Comparison of ENCODE assay signal across 8 cellular contexts in the genomic region with DNA sequence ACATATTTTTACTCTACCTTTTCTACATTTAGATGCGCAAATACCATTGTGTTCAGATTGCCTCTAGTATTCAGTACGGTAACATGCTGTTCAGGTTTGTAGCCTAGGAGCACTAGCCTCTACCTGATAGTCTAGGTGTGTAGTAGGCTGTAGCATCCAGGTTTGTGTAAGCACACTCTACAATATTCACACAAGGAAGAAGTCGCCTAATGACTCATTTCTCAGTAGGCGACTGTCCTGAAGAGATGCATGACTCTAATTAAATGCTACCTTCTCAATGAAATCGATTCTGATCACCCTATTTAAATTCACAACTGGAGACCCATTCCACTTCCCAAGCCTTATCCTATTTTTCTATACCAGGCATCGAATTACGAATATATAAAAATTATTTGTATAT. TPM values are rescaled to one million over a fixed set of nuclear protein-coding genes. Genes with fewer than 3 reads are reported as not detected.
DNase-seq lines count a peak whose midpoint lies in the region; ATAC-seq and TF ChIP-seq lines count a peak whose summit lies in the region.

No MANE protein-coding gene starts in this region.

- no peak overlapping the region for H2BK5ac ChIP-seq in IMR-90 (ENCODE audit: low read depth, low read length, poor library complexity, severe bottlenecking)

- peaks cover 3% of the 10 kb centered on the region for H4K20me1 ChIP-seq in IMR-90 (ENCODE audit: insufficient read depth, low read length)

- H4K5ac ChIP-seq in IMR-90 (ENCODE audit: low read depth, low read length), result no peak overlapping the region

- H3K4me1 ChIP-seq in IMR-90 (ENCODE audit: control insufficient read depth, insufficient read depth, low read length) (no peaks in the 10 kb centered on the region), muscle layer of colon (ENCODE audit: insufficient read depth, low read length) (peaks cover 32% of the 10 kb centered on the region)

- H3K36me3 ChIP-seq in IMR-90 (ENCODE audit: control insufficient read depth, insufficient read depth, low read length) (no peaks in the 10 kb centered on the region), brain microvascular endothelial cell (replicated peaks) (no peaks in the 10 kb centered on the region), muscle layer of colon (ENCODE audit: insufficient read depth, low read length) (no peaks in the 10 kb centered on the region)

- no peak overlapping the region for H3K56ac ChIP-seq in IMR-90 (ENCODE audit: extremely low read depth, insufficient read depth, low read length)

- CTCF ChIA-PET in IMR-90 (lab: Yijun Ruan, JAX), result no interaction called here

- dilution Hi-C loops in IMR-90 (cut with HindIII; ENCODE audit: low sequenced_read_pairs, unreplicated experiment), result no loop called here

- WGBS in IMR-90 (ENCODE audit: extremely low coverage in 2 of 2, insufficient read length in 1 of 2), 2 experiments, result 40% methylated on average over 1 of the region's 7 CpGs; no CpG with 5 or more reads in 1 of the 2 experiments

- no peaks in the 10 kb centered on the region for H3K27me3 ChIP-seq in IMR-90 (ENCODE audit: control insufficient read depth, insufficient read depth, low read length)
- no peaks in the 10 kb centered on the region for H3K27me3 ChIP-seq in brain microvascular endothelial cell (replicated peaks)
- no peaks in the 10 kb centered on the region for H3K27me3 ChIP-seq in muscle layer of colon (ENCODE audit: control insufficient read depth in 1 of 2, insufficient read depth in 2 of 2, low read length in 2 of 2)

- no peak overlapping the region for H2AK9ac ChIP-seq in IMR-90 (replicated peaks; ENCODE audit: low read depth, low read length, poor library complexity)

- in situ Hi-C loops in IMR-90 (cut with MboI; ENCODE audit: low sequenced_read_pairs) (no loop called here), brain microvascular endothelial cell (cut with HindIII; ENCODE audit: low pct_ligation_motif_present, low sequenced_read_pairs) (no loop called here)

- peak overlapping the region; percentile 52 for H3K4me2 ChIP-seq in IMR-90 (ENCODE audit: low read depth, low read length)

- no peaks in the 10 kb centered on the region for H3K9me3 ChIP-seq in IMR-90 (ENCODE audit: control insufficient read depth, insufficient read depth, low read length)
- no peaks in the 10 kb centered on the region for H3K9me3 ChIP-seq in muscle layer of colon (ENCODE audit: low read length)

- no peak overlapping the region for H3K18ac ChIP-seq in IMR-90 (ENCODE audit: low read depth, low read length)

- no TSS peak for BruUV-seq in IMR-90 (replicated peaks; lab: Mats Ljungman, UMichigan)

- peak overlapping the region; percentile 37; the same call in 1 of the 2 replicates for H3K23ac ChIP-seq in IMR-90 (ENCODE audit: low read depth, low read length)

- H2AFZ ChIP-seq in IMR-90 (replicated peaks; ENCODE audit: low read length, poor library complexity), result no peak overlapping the region

- H3K4me3 ChIP-seq in AG10803 (ENCODE audit: low read length) (peak overlapping the region; percentile 72), IMR-90 (ENCODE audit: insufficient read depth, low read depth, low read length) (no peak overlapping the region), brain microvascular endothelial cell (ENCODE audit: low read depth, low read length) (peak overlapping the region; percentile 78), muscle layer of colon (ENCODE audit: low read depth in 1 of 2, low read length in 2 of 2) (no peak overlapping the region)

- no peak for ATAC-seq in IMR-90 (ENCODE audit: low read depth)
- ATAC-seq in HG02852 (IDR thresholded peaks at IDR 0.05; ENCODE audit: unreplicated experiment), result no peak
- no peak for ATAC-seq in HG03045 (IDR thresholded peaks at IDR 0.05; ENCODE audit: unreplicated experiment)

- no peak for TF ChIP-seq CTCF in AG10803 (conservative IDR thresholded peaks at IDR 0.05; ENCODE audit: low read length)
- TF ChIP-seq CTCF in IMR-90 (conservative IDR thresholded peaks at IDR 0.05; ENCODE audit: low read depth, low read length), result no peak
- TF ChIP-seq CTCF in brain microvascular endothelial cell (IDR thresholded peaks at IDR 0.05; ENCODE audit: low read depth, low read length, missing control alignments), result no peak

- no peak overlapping the region for H4K8ac ChIP-seq in IMR-90 (ENCODE audit: low read depth in 2 of 2, low read length in 2 of 2)

- no peak overlapping the region for H2BK15ac ChIP-seq in IMR-90 (ENCODE audit: low read depth, low read length)

- no peak overlapping the region for H3K14ac ChIP-seq in IMR-90 (replicated peaks; ENCODE audit: low read depth, low read length)

- intact Hi-C loops in IMR-90 (cut with micrococcal nuclease), result no loop called here

- no peak overlapping the region; the same call in 1 of the 2 replicates for H3K9ac ChIP-seq in IMR-90 (ENCODE audit: low read depth, low read length)
- H3K9ac ChIP-seq in muscle layer of colon (ENCODE audit: low read length), result no peak overlapping the region

- H3K27ac ChIP-seq in IMR-90 (ENCODE audit: insufficient read depth, low read length), result no peak overlapping the region
- H3K27ac ChIP-seq in brain microvascular endothelial cell, result no peak overlapping the region
- H3K27ac ChIP-seq in muscle layer of colon (ENCODE audit: low read depth, low read length), result peak overlapping the region; percentile 82

- TF ChIP-seq POLR2A in IMR-90 (IDR thresholded peaks at IDR 0.05; ENCODE audit: low read depth, low read length), result no peak

- POLR2A ChIA-PET in IMR-90 (lab: Charles Lee; ENCODE audit: unreplicated experiment), result no interaction called here

- no peak overlapping the region for H4K91ac ChIP-seq in IMR-90 (ENCODE audit: insufficient read depth, low read depth, low read length)

- no peak overlapping the region for H3K4ac ChIP-seq in IMR-90 (ENCODE audit: low read depth, low read length)

- TF ChIP-seq RAD21 in IMR-90 (IDR thresholded peaks at IDR 0.05; ENCODE audit: low read length), result no peak

- no peak overlapping the region for H2AK5ac ChIP-seq in IMR-90 (ENCODE audit: low read depth, low read length)

- H2BK120ac ChIP-seq in IMR-90 (ENCODE audit: low read depth, low read length), result no peak overlapping the region

- DNase-seq in AG10803 (ENCODE audit: low read depth), result no peak
- no peak for DNase-seq in IMR-90
- DNase-seq in brain microvascular endothelial cell, result no peak
- DNase-seq in activated CD4-positive, CD25-positive, alpha-beta regulatory T cell (lab: John Stamatoyannopoulos, UW), result no peak
- no peak for DNase-seq in cerebellum (ENCODE audit: low spot score)

- peaks cover 6% of the 10 kb centered on the region; the same call in 1 of the 2 replicates for H3K9me1 ChIP-seq in IMR-90 (ENCODE audit: insufficient read depth, low read length)

- H3K79me1 ChIP-seq in IMR-90 (ENCODE audit: low read depth in 1 of 2, low read length in 2 of 2), result peaks cover 22 to 37% of the 10 kb centered on the region in 2 experiments

- H2BK20ac ChIP-seq in IMR-90 (ENCODE audit: low read depth, low read length), result no peak overlapping the region

TF ChIP-seq in IMR-90, 13 proteins besides CTCF, POLR2A, EP300 and RAD21:
- TF ChIP-seq RFX5 (IDR thresholded peaks at IDR 0.05; ENCODE audit: low read depth, low read length) (no peak), NFE2L2 (IDR thresholded peaks at IDR 0.05; ENCODE audit: low read depth, low read length) (no peak), BHLHE40 (IDR thresholded peaks at IDR 0.05; ENCODE audit: low read depth, low read length) (no peak), MXI1 (IDR thresholded peaks at IDR 0.05; ENCODE audit: borderline replicate concordance, low read depth, low read length) (no peak), MAFK (IDR thresholded peaks at IDR 0.05; ENCODE audit: low read depth, low read length) (no peak), FOS (IDR thresholded peaks at IDR 0.05; ENCODE audit: low read depth, low read length) (no peak), SMC3 (IDR thresholded peaks at IDR 0.05; ENCODE audit: low read depth, low read length) (no peak), RCOR1 (IDR thresholded peaks at IDR 0.05; ENCODE audit: insufficient replicate concordance, low read length) (no peak), CEBPB (IDR thresholded peaks at IDR 0.05; ENCODE audit: low read depth, low read length) (no peak), MAZ (IDR thresholded peaks at IDR 0.05; ENCODE audit: borderline replicate concordance, low read depth, low read length) (no peak)
- TF ChIP-seq, protein P1, sequence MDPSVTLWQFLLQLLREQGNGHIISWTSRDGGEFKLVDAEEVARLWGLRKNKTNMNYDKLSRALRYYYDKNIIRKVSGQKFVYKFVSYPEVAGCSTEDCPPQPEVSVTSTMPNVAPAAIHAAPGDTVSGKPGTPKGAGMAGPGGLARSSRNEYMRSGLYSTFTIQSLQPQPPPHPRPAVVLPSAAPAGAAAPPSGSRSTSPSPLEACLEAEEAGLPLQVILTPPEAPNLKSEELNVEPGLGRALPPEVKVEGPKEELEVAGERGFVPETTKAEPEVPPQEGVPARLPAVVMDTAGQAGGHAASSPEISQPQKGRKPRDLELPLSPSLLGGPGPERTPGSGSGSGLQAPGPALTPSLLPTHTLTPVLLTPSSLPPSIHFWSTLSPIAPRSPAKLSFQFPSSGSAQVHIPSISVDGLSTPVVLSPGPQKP (IDR thresholded peaks at IDR 0.05; ENCODE audit: borderline replicate concordance, low read depth, low read length), result no peak

RNA-seq across cellular contexts. Expression of a gene that starts 1.3 kb away (rescaled TPM):
- total RNA-seq in IMR-90 (2012; rRNA removed), result 4.1 and 5.6 TPM in 2 replicates
- polyA plus RNA-seq in IMR-90 (2012; rRNA removed), result 6.0 and 6.5 TPM in 2 replicates
- 3.9 and 4.3 TPM in 2 replicates for polyA plus RNA-seq in IMR-90 (2012; cell fraction: cytosol; rRNA removed)
- 2.6 and 2.7 TPM in 2 replicates for polyA plus RNA-seq in IMR-90 (2012; cell fraction: nucleus; rRNA removed; ENCODE audit: low replicate concordance)
- 15.4 TPM for total RNA-seq in cerebellum

Comparison
In these comparisons a context has a peak if more than half of its experiments do, and no peak if none do; other contexts are left out.
1. H3K4me3 ChIP-seq: peak in AG10803 (single experiment) and brain microvascular endothelial cell (single experiment); none in IMR-90 (single experiment) and muscle layer of colon (0 of 2).